ENCODE assay signal across 16 cellular contexts in the genomic region with DNA sequence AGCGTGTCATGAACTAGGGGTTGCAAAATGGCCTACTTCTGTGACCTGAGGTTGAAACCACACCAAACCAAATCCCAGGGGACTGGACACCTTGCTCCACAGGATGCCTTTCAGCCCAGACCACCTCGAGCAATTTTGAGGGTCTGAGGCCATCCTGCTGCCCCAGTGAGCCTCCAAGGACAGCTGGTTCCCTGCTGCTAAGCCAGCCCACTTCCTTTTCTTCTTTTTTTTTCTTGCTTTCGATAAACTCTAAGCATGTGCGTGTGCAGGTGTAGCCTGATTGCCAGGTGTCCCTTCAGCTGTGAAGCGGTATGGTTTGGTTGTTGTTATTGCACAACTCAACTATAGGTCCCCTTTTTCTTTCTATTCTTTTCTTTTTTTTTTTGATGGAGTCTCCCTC. TPM values are rescaled to one million over a fixed set of nuclear protein-coding genes. Genes with fewer than 3 reads are reported as not detected.
DNase-seq lines count a peak whose midpoint lies in the region; ATAC-seq and TF ChIP-seq lines count a peak whose summit lies in the region.
"Had no signal": no experiment of that assay in that cellular context is flagged by ENCODE, and none has a peak within 500 bp of the region (broad histone marks: within the 10 kb centered on the region; RNA-seq: fewer than 3 reads in every experiment).

No MANE protein-coding gene starts in this region.

- peak overlapping the region in 7 of 11 experiments; percentile 16 to 87 (median 70); a peak in 12 of 22 replicates for H3K27ac ChIP-seq in BLaER1 treated with 17β-estradiol and CSF1 and Interleukin-3, amounts not matched to agents 10 nM and 100 nM
- peak overlapping the region; percentile 42 for H3K27ac ChIP-seq in OCI-LY7 (ENCODE audit: low read depth, low read length, poor library complexity, severe bottlenecking)
- H3K27ac ChIP-seq in upper lobe of left lung: no peak overlapping the region
- H3K27ac ChIP-seq: SK-N-MC had no signal

- no peaks in the 10 kb centered on the region for H3K9me3 ChIP-seq in BLaER1 treated with 17β-estradiol and CSF1 and Interleukin-3, amounts not matched to agents 10 nM and 100 nM (replicated peaks in 1 of 11)
- no peaks in the 10 kb centered on the region for H3K9me3 ChIP-seq in OCI-LY7 (ENCODE audit: low read length)
- H3K9me3 ChIP-seq in upper lobe of left lung: no peaks in the 10 kb centered on the region

- no peaks in the 10 kb centered on the region for H4K20me1 ChIP-seq in BLaER1 treated with 17β-estradiol and CSF1 and Interleukin-3, amounts not matched to agents 10 nM and 100 nM
- no peaks in the 10 kb centered on the region for H4K20me1 ChIP-seq in OCI-LY7 (ENCODE audit: insufficient read depth, low read length)

- H3K9me2 ChIP-seq in OCI-LY7 (ENCODE audit: insufficient read depth, low read length): no peaks in the 10 kb centered on the region

- BruUV-seq in OCI-LY7 (replicated peaks; lab: Mats Ljungman, UMichigan): no TSS peak

- H2AFZ ChIP-seq in OCI-LY7 (ENCODE audit: low read length): no peak overlapping the region

- 40 to 41% methylated on average over 5 of the region's 5 CpGs for WGBS in upper lobe of left lung, 2 donors

- CTCF ChIA-PET in OCI-LY7 (lab: Charles Lee; ENCODE audit: unreplicated experiment): no interaction called here

- H3K79me2 ChIP-seq in OCI-LY7 (ENCODE audit: insufficient read depth, low read depth, low read length): no peaks in the 10 kb centered on the region

- intact Hi-C loops in OCI-LY7 (cut with micrococcal nuclease; ENCODE audit: unreplicated experiment): loop anchor here (1.0 kb wide), 1 partner anchor 80 kb away; no protein-coding TSS in a partner anchor

- no peak for TF ChIP-seq POLR2A in upper lobe of left lung (IDR thresholded peaks at IDR 0.05)

- H3K9ac ChIP-seq in BLaER1 treated with 17β-estradiol and CSF1 and Interleukin-3, amounts not matched to agents 10 nM and 100 nM: peak overlapping the region in 4 of 11 experiments; percentile 7 to 38 (median 24); a peak in 2 of 22 replicates

- no peak for TF ChIP-seq CTCF in OCI-LY7 (conservative IDR thresholded peaks at IDR 0.05; ENCODE audit: low read length)
- no peak for TF ChIP-seq CTCF in upper lobe of left lung (IDR thresholded peaks at IDR 0.05)

- no peaks in the 10 kb centered on the region for H3K27me3 ChIP-seq in BLaER1 treated with 17β-estradiol and CSF1 and Interleukin-3, amounts not matched to agents 10 nM and 100 nM
- no peaks in the 10 kb centered on the region for H3K27me3 ChIP-seq in upper lobe of left lung

- H3K4me3 ChIP-seq in BLaER1 treated with 17β-estradiol and CSF1 and Interleukin-3, amounts not matched to agents 10 nM and 100 nM: no peak overlapping the region
- H3K4me3 ChIP-seq in OCI-LY7 (ENCODE audit: low read depth, low read length, poor library complexity, severe bottlenecking) (no peak overlapping the region), upper lobe of left lung (no peak overlapping the region)
- H3K4me3 ChIP-seq: SK-N-MC had no signal

- POLR2A ChIA-PET in OCI-LY7 (lab: Charles Lee): no interaction called here

- ATAC-seq in HG03135 (IDR thresholded peaks at IDR 0.05; ENCODE audit: unreplicated experiment) (peak; percentile 50), HG02840 (IDR thresholded peaks at IDR 0.05; ENCODE audit: low FRiP score, unreplicated experiment) (no peak), HG03097 (IDR thresholded peaks at IDR 0.05; ENCODE audit: low FRiP score, unreplicated experiment) (no peak), upper lobe of left lung (ENCODE audit: low FRiP score in 2 of 2) (no peak), GM21447 (IDR thresholded peaks at IDR 0.05; ENCODE audit: unreplicated experiment) (no peak)
- ATAC-seq: activated T-cell treated with anti-CD3 and anti-CD28 coated beads, Interleukin-2, amount 50 U/mL, for 72 hours had no signal

- no peaks in the 10 kb centered on the region for H3K36me3 ChIP-seq in BLaER1 treated with 17β-estradiol and CSF1 and Interleukin-3, amounts not matched to agents 10 nM and 100 nM
- no peaks in the 10 kb centered on the region for H3K36me3 ChIP-seq in OCI-LY7 (ENCODE audit: insufficient read depth, low read length)
- H3K36me3 ChIP-seq in upper lobe of left lung: no peaks in the 10 kb centered on the region

- peaks cover 90 to 99% (median 96%) of the 10 kb centered on the region in 10 experiments for H3K4me1 ChIP-seq in BLaER1 treated with 17β-estradiol and CSF1 and Interleukin-3, amounts not matched to agents 10 nM and 100 nM
- H3K4me1 ChIP-seq in OCI-LY7 (ENCODE audit: insufficient read depth, low read length, poor library complexity, severe bottlenecking): peaks cover 53% of the 10 kb centered on the region
- H3K4me1 ChIP-seq in upper lobe of left lung: peaks cover 14 to 33% (median 22%) of the 10 kb centered on the region in 4 donors

- DNase-seq in GM19238 (ENCODE audit: insufficient read length, low spot score) (peak; percentile 64), OCI-LY7 (ENCODE audit: low spot score) (peak; percentile 92), upper lobe of left lung (no peak)
- DNase-seq: ACHN; activated T-cell treated with anti-CD3 and anti-CD28 coated beads, Interleukin-2, amount 50 U/mL, for 72 hours; effector CD4-positive, alpha-beta T cell; foreskin melanocyte; NCI-H1694 treated with DMSO at 0.1 percent for 48 hours had no signal

- no peak for TF ChIP-seq EP300 in upper lobe of left lung (IDR thresholded peaks at IDR 0.05)

- H3K4me2 ChIP-seq in BLaER1 treated with 17β-estradiol and CSF1 and Interleukin-3, amounts not matched to agents 10 nM and 100 nM: peak overlapping the region; percentile 68 to 96 (median 84)
- H3K4me2 ChIP-seq in OCI-LY7 (ENCODE audit: low read length): peak overlapping the region; percentile 55

RNA-seq across cellular contexts. Expression of gene CRYBB1, which starts 2.7 kb away (rescaled TPM):
- total RNA-seq in OCI-LY7 (2014; rRNA removed; shearing (Covaris generic)): 0.21 and 0.35 TPM in 2 replicates
- 0.61 TPM in 1 of 2 replicates, not detected in the other for total RNA-seq in OCI-LY7 (2022)
- total RNA-seq in upper lobe of left lung: under 1 TPM in 2 of 6 donors, not detected in 4; 0.26 to 0.81 TPM
- total RNA-seq: activated T-cell treated with anti-CD3 and anti-CD28 coated beads, Interleukin-2, amount 50 U/mL, for 72 hours; mesothelial cell of epicardium; ureter had no signal

RNA-seq across cellular contexts. Expression of gene CRYBA4, which starts 6.6 kb away (rescaled TPM):
- 3.2 TPM in 1 of 2 replicates, not detected in the other for total RNA-seq in OCI-LY7 (2014; rRNA removed; shearing (Covaris generic))
- total RNA-seq in OCI-LY7 (2022) (1.3 TPM in 1 of 2 replicates, not detected in the other), upper lobe of left lung (not detected)
- total RNA-seq: mesothelial cell of epicardium had no signal

RNA-seq across cellular contexts. Expression of gene TPST2, which starts 25.2 kb away (rescaled TPM):
- total RNA-seq in OCI-LY7 (2014; rRNA removed; shearing (Covaris generic)): 19.1 and 19.9 TPM in 2 replicates
- 12.5 and 14.4 TPM in 2 replicates for total RNA-seq in OCI-LY7 (2022)
- total RNA-seq in upper lobe of left lung: 100 to 1,000 TPM in 2 of 6 donors, 10 to 100 TPM in 4; 50.5 to 253 (median 95.8) TPM

RNA-seq across cellular contexts. Expression of gene MIAT, which starts 42.2 kb away (rescaled TPM):
- total RNA-seq in OCI-LY7 (2014; rRNA removed; shearing (Covaris generic)): 8.7 and 11.8 TPM in 2 replicates
- total RNA-seq in OCI-LY7 (2022) (4.1 and 5.2 TPM in 2 replicates), upper lobe of left lung (10 to 100 TPM in 1 of 6 donors, 1 to 10 TPM in 5; 3.0 to 24.1 (median 6.1) TPM)

Comparison
In these comparisons a context has a peak if more than half of its experiments do, and no peak if none do; other contexts are left out.
1. H3K27ac ChIP-seq: peak in BLaER1 treated with 17β-estradiol and CSF1 and Interleukin-3, amounts not matched to agents 10 nM and 100 nM (7 of 11) and OCI-LY7 (single experiment); none in upper lobe of left lung (0 of 4).
2. DNase-seq: peak in GM19238 (single experiment) and OCI-LY7 (single experiment); none in upper lobe of left lung (0 of 2).